Comparison of ENCODE assay signal across 15 cellular contexts in genomic region chr19:32880607-32881006, GRCh38. TPM values are rescaled to one million over a fixed set of nuclear protein-coding genes. Genes with fewer than 3 reads are reported as not detected.
A peak's percentile ranks its signal among the peaks of the same experiment; 100 is the strongest.
DNase-seq lines count a peak whose midpoint lies in the region; ATAC-seq and TF ChIP-seq lines count a peak whose summit lies in the region.
"Had no signal": no experiment of that assay in that cellular context is flagged by ENCODE, and none has a peak within 500 bp of the region (broad histone marks: within the 10 kb centered on the region; RNA-seq: fewer than 3 reads in every experiment).

No MANE protein-coding gene starts in this region.

- H3T11ph ChIP-seq in H9 (ENCODE audit: low read length): no peak overlapping the region

- ATAC-seq in left colon: peak; percentile 23

- H3K36me3 Mint-ChIP-seq in H9 (ENCODE audit: insufficient read depth in 1 of 3, low read depth in 3 of 3) (peaks cover 0 to 9% (median 2%) of the 10 kb centered on the region in 3 experiments; a peak in 3 of 7 replicates), nephron progenitor cell (ENCODE audit: low read depth) (peaks cover 38% of the 10 kb centered on the region)

- no peak for TF ChIP-seq CTCF in H9 (conservative IDR thresholded peaks at IDR 0.05)
- TF ChIP-seq CTCF in nephron progenitor cell (IDR thresholded peaks at IDR 0.05): no peak

- H3K23ac ChIP-seq in H9 (ENCODE audit: insufficient read length, low read depth, low read length): no peak overlapping the region

- H2AK5ac ChIP-seq in H9 (ENCODE audit: insufficient read length, low read length): no peak overlapping the region

- H3K4me1 Mint-ChIP-seq in H9 (peaks cover 6 to 9% of the 10 kb centered on the region in 2 experiments), nephron progenitor cell (no peaks in the 10 kb centered on the region)

- WGBS in H9 (ENCODE audit: extremely low coverage, insufficient read length, low lambda C conversion rate): no CpG with 5 or more reads among the region's 2 CpGs

- no peaks in the 10 kb centered on the region for H3K4me1 ChIP-seq in H9 (ENCODE audit: insufficient read depth, low read length)
- H3K4me1 ChIP-seq: Caco-2, HAP-1 had no signal

- H3K4me3 Mint-ChIP-seq in H9 (no peak overlapping the region), nephron progenitor cell (no peak overlapping the region)
- H3K4me3 Mint-ChIP-seq: CD4-positive, alpha-beta T cell; IgD-negative memory B cell had no signal

- no peak overlapping the region for H4K8ac ChIP-seq in H9 (replicated peaks; ENCODE audit: insufficient read length, low read depth, low read length)

- H3K27me3 Mint-ChIP-seq in H9 (ENCODE audit: low read depth) (no peaks in the 10 kb centered on the region), nephron progenitor cell (ENCODE audit: low read depth, poor library complexity) (peaks cover 3% of the 10 kb centered on the region)
- H3K27me3 Mint-ChIP-seq: CD4-positive, alpha-beta T cell; IgD-negative memory B cell had no signal

- no peaks in the 10 kb centered on the region for H3K27me3 ChIP-seq in H9 (ENCODE audit: insufficient read depth, low read length)

- H3K9me3 Mint-ChIP-seq in H9 (no peaks in the 10 kb centered on the region), nephron progenitor cell (no peaks in the 10 kb centered on the region)
- H3K9me3 Mint-ChIP-seq: CD4-positive, alpha-beta T cell had no signal

- H4K5ac ChIP-seq in H9 (ENCODE audit: insufficient read length, low read depth, low read length): no peak overlapping the region

- no peaks in the 10 kb centered on the region for H4K20me1 ChIP-seq in H9 (ENCODE audit: control insufficient read depth, insufficient read depth, insufficient read length)

- no peak overlapping the region for H2BK12ac ChIP-seq in H9 (ENCODE audit: insufficient read length, low read depth, low read length)

- H3K4ac ChIP-seq in H9 (ENCODE audit: low read depth, low read length): no peak overlapping the region

- H3K9me3 ChIP-seq in H9 (ENCODE audit: control insufficient read depth, low read depth, low read length): no peaks in the 10 kb centered on the region
- H3K9me3 ChIP-seq: Caco-2, HAP-1 had no signal

- no peak for DNase-seq in H9
- no peak for DNase-seq in left colon
- no peak for DNase-seq in nephron progenitor cell
- DNase-seq in activated CD4-positive, alpha-beta T cell treated with anti-CD3 and anti-CD28 coated beads for 48 hours: no peak
- no peak for DNase-seq in stimulated activated CD4-positive, alpha-beta T cell treated with anti-CD3 and anti-CD28 coated beads, Interleukin-4, amount 100 ng/mL, for 4 hours
- no peak for DNase-seq in HT-29 (ENCODE audit: low spot score)
- DNase-seq: AML-193; Caco-2; CD4-positive, alpha-beta T cell; KBM-7 had no signal

- no peak overlapping the region for H3K14ac ChIP-seq in H9 (ENCODE audit: insufficient read depth, low read length)

- intact Hi-C loops in left colon (cut with DNase I, micrococcal nuclease): no loop called here

- H2AFZ ChIP-seq in H9 (ENCODE audit: low read length): no peak overlapping the region

- no peak overlapping the region for H3K4me2 ChIP-seq in H9 (ENCODE audit: insufficient read depth, insufficient read length, low read length)

- no peak overlapping the region for H3K9ac ChIP-seq in H9 (ENCODE audit: extremely low read depth, insufficient read length, low read length)

- no peak overlapping the region for H2BK15ac ChIP-seq in H9 (ENCODE audit: low read depth, low read length)

- H4K91ac ChIP-seq in H9 (ENCODE audit: insufficient read length, low read depth, low read length): no peak overlapping the region

- no peaks in the 10 kb centered on the region for H3K79me1 ChIP-seq in H9 (ENCODE audit: insufficient read depth, low read depth, low read length, poor library complexity, severe bottlenecking)

- H3K79me2 ChIP-seq in H9 (ENCODE audit: insufficient read depth, low read length): no peaks in the 10 kb centered on the region

- H2BK120ac ChIP-seq in H9 (ENCODE audit: low read depth, low read length, poor library complexity, severe bottlenecking): no peak overlapping the region

- H3K18ac ChIP-seq in H9 (ENCODE audit: insufficient read length, low read depth, low read length): no peak overlapping the region

- no peak overlapping the region for H2BK20ac ChIP-seq in H9 (ENCODE audit: low read depth, low read length, poor library complexity, severe bottlenecking)

- no peak overlapping the region for H3K27ac ChIP-seq in H9 (ENCODE audit: insufficient read length, low read depth, low read length)
- H3K27ac ChIP-seq: C4-2B, HL-60 had no signal

- H3K27ac Mint-ChIP-seq in H9: peak overlapping the region in 2 of 3 experiments; percentile 61 to 90; a peak in 3 of 7 replicates
- peak overlapping the region; percentile 29 for H3K27ac Mint-ChIP-seq in nephron progenitor cell
- H3K27ac Mint-ChIP-seq: CD4-positive, alpha-beta T cell; IgD-negative memory B cell had no signal

- no peak overlapping the region for H2BK5ac ChIP-seq in H9 (ENCODE audit: insufficient read length, low read length)

- no peak overlapping the region for H3K56ac ChIP-seq in H9 (ENCODE audit: insufficient read length, low read depth, low read length)

- H3K23me2 ChIP-seq in H9 (ENCODE audit: insufficient read length, low read depth, low read length, poor library complexity, severe bottlenecking): no peaks in the 10 kb centered on the region

RNA-seq across cellular contexts. Expression of gene SLC7A9, which starts 11.0 kb away (rescaled TPM):
- total RNA-seq in H9 (2021) (not detected in 2 replicates), left colon (under 1 TPM; 0.31 to 0.73 TPM)
- 0.28 and 0.60 TPM in 2 replicates for total RNA-seq in HT-29 (2014; rRNA removed; shearing (Covaris generic))
- total RNA-seq: H1 had no signal
